ENCODE assay signal across 10 cellular contexts in the genomic region with DNA sequence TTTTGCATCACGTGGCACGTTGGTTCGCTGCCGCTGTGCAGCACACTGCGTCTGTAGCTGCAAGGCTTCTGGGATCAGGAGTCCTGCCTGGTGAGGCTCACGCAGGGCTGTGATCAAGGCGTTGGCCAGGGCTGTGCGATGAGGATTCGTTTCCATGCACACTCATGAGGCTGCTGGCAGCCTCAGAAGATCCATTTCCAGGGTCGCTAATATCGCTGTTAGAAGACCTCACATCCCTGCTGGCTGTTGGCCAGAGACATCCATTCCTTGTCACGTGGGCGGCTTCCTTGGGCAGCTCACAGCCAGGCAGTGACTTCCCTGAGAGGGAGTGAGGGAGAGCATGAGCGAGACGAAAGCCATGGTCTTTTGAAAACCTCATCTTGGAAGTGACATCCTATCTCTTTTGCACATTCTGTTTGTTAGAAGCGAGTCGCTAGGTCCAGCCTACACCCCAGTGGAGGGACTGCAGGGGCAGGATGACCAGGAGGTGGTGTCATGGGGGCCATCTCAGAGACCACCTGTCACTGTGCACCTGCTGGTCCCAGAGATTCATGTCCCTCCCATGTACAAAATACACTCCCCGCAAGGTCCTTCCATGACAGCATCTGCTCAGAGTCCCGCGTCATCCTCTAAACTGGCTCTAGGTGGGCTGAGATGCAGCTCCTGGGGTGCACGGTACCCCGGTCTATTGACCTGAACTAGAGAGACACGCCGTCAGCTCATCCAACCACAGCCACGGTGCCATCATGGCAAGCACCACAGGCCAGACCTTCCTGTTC. TPM values are rescaled to one million over a fixed set of nuclear protein-coding genes. Genes with fewer than 3 reads are reported as not detected.
DNase-seq lines count a peak whose midpoint lies in the region; ATAC-seq and TF ChIP-seq lines count a peak whose summit lies in the region.
"Had no signal": no experiment of that assay in that cellular context is flagged by ENCODE, and none has a peak within 500 bp of the region (broad histone marks: within the 10 kb centered on the region; RNA-seq: fewer than 3 reads in every experiment).

No MANE protein-coding gene starts in this region.

- BruUV-seq in Calu3 (replicated peaks; lab: Mats Ljungman, UMichigan): no TSS peak

- H3K27me3 ChIP-seq in tibial artery: no peaks in the 10 kb centered on the region
- H3K27me3 ChIP-seq: body of pancreas had no signal

- H3K4me3 ChIP-seq in tibial artery: no peak overlapping the region
- H3K4me3 ChIP-seq: body of pancreas had no signal

- H3K9me3 ChIP-seq in tibial artery (no peaks in the 10 kb centered on the region), T-helper 17 cell (ENCODE audit: control insufficient read depth, low read length, poor library complexity, severe bottlenecking) (no peaks in the 10 kb centered on the region)
- H3K9me3 ChIP-seq: body of pancreas, neutrophil had no signal

- no peaks in the 10 kb centered on the region for H3K36me3 ChIP-seq in tibial artery
- H3K36me3 ChIP-seq: neutrophil had no signal

- peaks cover 0 to 36% (median 10%) of the 10 kb centered on the region in 4 donors for H3K4me1 ChIP-seq in tibial artery

- ATAC-seq in T-helper 17 cell (no peak), HG03442 (IDR thresholded peaks at IDR 0.05; ENCODE audit: unreplicated experiment) (no peak)
- ATAC-seq: body of pancreas had no signal

- DNase-seq in activated effector memory CD4-positive, alpha-beta T cell treated with anti-CD3 and anti-CD28 coated beads, Interleukin-2, amount 50 U/mL, for 16 hours: peak; percentile 61
- no peak for DNase-seq in activated effector memory CD4-positive, alpha-beta T cell treated with Interleukin-2 at 50 U/mL for 16 hours
- DNase-seq in chondrocyte (ENCODE audit: low spot score) (peak; percentile 42), left kidney (ENCODE audit: low read depth, low spot score) (peak; percentile 81), tibial artery (peak; percentile 29 to 66), Calu3 (no peak), T-helper 17 cell (no peak)

- H3K27ac ChIP-seq in tibial artery: no peak overlapping the region
- H3K27ac ChIP-seq: neutrophil had no signal

- intact Hi-C loops in tibial artery (cut with DNase I; ENCODE audit: low total_unique reads): no loop called here
- intact Hi-C loops in Calu3 (cut with micrococcal nuclease; ENCODE audit: unreplicated experiment): no loop called here

- H3K27me3 Mint-ChIP-seq in chondrocyte (ENCODE audit: low read depth) (no peaks in the 10 kb centered on the region), Calu3 (ENCODE audit: unreplicated experiment) (no peaks in the 10 kb centered on the region), T-helper 17 cell (peaks cover 8% of the 10 kb centered on the region)

- H3K4me3 Mint-ChIP-seq in chondrocyte (ENCODE audit: unreplicated experiment) (no peak overlapping the region), Calu3 (ENCODE audit: low read depth, unreplicated experiment) (no peak overlapping the region), T-helper 17 cell (no peak overlapping the region)

- TF ChIP-seq CTCF in chondrocyte (IDR thresholded peaks at IDR 0.05) (no peak), tibial artery (IDR thresholded peaks at IDR 0.05) (no peak), Calu3 (IDR thresholded peaks at IDR 0.05; ENCODE audit: unreplicated experiment) (no peak)

- H3K36me3 Mint-ChIP-seq in chondrocyte (ENCODE audit: low read depth): no peaks in the 10 kb centered on the region
- H3K36me3 Mint-ChIP-seq in Calu3 (ENCODE audit: insufficient read depth, unreplicated experiment): no peaks in the 10 kb centered on the region
- H3K36me3 Mint-ChIP-seq in T-helper 17 cell (ENCODE audit: low read depth): no peaks in the 10 kb centered on the region

- peaks cover 30% of the 10 kb centered on the region for H3K4me1 Mint-ChIP-seq in chondrocyte (ENCODE audit: low read depth)
- H3K4me1 Mint-ChIP-seq in Calu3 (ENCODE audit: low read depth, unreplicated experiment): no peaks in the 10 kb centered on the region
- H3K4me1 Mint-ChIP-seq in T-helper 17 cell: peaks cover 36% of the 10 kb centered on the region

- H3K27ac Mint-ChIP-seq in chondrocyte (ENCODE audit: unreplicated experiment): no peak overlapping the region
- no peak overlapping the region for H3K27ac Mint-ChIP-seq in Calu3 (ENCODE audit: unreplicated experiment)
- no peak overlapping the region for H3K27ac Mint-ChIP-seq in T-helper 17 cell

- H3K9me3 Mint-ChIP-seq in chondrocyte (ENCODE audit: low read depth) (no peaks in the 10 kb centered on the region), Calu3 (ENCODE audit: low read depth, unreplicated experiment) (no peaks in the 10 kb centered on the region)

- CTCF ChIA-PET in Calu3 (lab: Charles Lee): no interaction called here

RNA-seq across cellular contexts. Expression of a gene that starts 12.2 kb away (rescaled TPM):
- total RNA-seq in chondrocyte (19.0 to 24.2 TPM (median 19.3 TPM) in 3 replicates), Calu3 (2022) (11.1 and 13.9 TPM in 2 replicates), T-helper 17 cell (1 to 10 TPM; 4.0 to 5.0 TPM)

RNA-seq across cellular contexts. Expression of a gene that starts 56.1 kb away (rescaled TPM):
- total RNA-seq in chondrocyte (0.55 to 1.7 TPM (median 0.64 TPM) in 3 replicates), Calu3 (2022) (1.4 and 1.6 TPM in 2 replicates), T-helper 17 cell (1 to 10 TPM; 1.5 to 1.7 TPM)

Comparison
In these comparisons a context has a peak if more than half of its experiments do, and no peak if none do; other contexts are left out.
1. DNase-seq: peak in activated effector memory CD4-positive, alpha-beta T cell treated with anti-CD3 and anti-CD28 coated beads, Interleukin-2, amount 50 U/mL, for 16 hours (single experiment), chondrocyte (single experiment), left kidney (single experiment) and tibial artery (2 of 2); none in activated effector memory CD4-positive, alpha-beta T cell treated with Interleukin-2 at 50 U/mL for 16 hours (single experiment), Calu3 (single experiment) and T-helper 17 cell (0 of 3).